ENCODE assay signal across 8 cellular contexts in genomic region chr10:58282615-58283014, GRCh38. TPM values are rescaled to one million over a fixed set of nuclear protein-coding genes. Genes with fewer than 3 reads are reported as not detected.
A peak's percentile ranks its signal among the peaks of the same experiment; 100 is the strongest.
DNase-seq lines count a peak whose midpoint lies in the region; ATAC-seq and TF ChIP-seq lines count a peak whose summit lies in the region.

No MANE protein-coding gene starts in this region.

- no peak overlapping the region for H3K4me3 Mint-ChIP-seq in osteocyte (ENCODE audit: unreplicated experiment)

- H3K9me2 ChIP-seq in hepatocyte (replicated peaks; ENCODE audit: insufficient read depth): no peaks in the 10 kb centered on the region

- H3K4me1 ChIP-seq in hepatocyte (ENCODE audit: insufficient read depth): no peaks in the 10 kb centered on the region

- no peaks in the 10 kb centered on the region for H3K27me3 ChIP-seq in hepatocyte

- H3K36me3 ChIP-seq in hepatocyte (replicated peaks; ENCODE audit: insufficient read depth, low read depth): no peaks in the 10 kb centered on the region

- H3K36me3 Mint-ChIP-seq in osteocyte (ENCODE audit: unreplicated experiment): peaks cover 25% of the 10 kb centered on the region

- DNase-seq in NOMO-1 (lab: John Stamatoyannopoulos, UW; ENCODE audit: unreplicated experiment in 2 of 2) (peak; percentile 74 to 95), fibroblast of pulmonary artery (ENCODE audit: low read depth) (peak; percentile 89), HPDE6-E6E7 (ENCODE audit: extremely low spot score) (no peak), posterior vena cava (ENCODE audit: low spot score) (no peak), hepatocyte (ENCODE audit: low spot score) (no peak), osteocyte (ENCODE audit: extremely low spot score, unreplicated experiment) (no peak)

- intact Hi-C loops in posterior vena cava (cut with DNase I): no loop called here

- no peaks in the 10 kb centered on the region for H3K27me3 Mint-ChIP-seq in osteocyte (ENCODE audit: unreplicated experiment)

- H3K9me3 ChIP-seq in hepatocyte (ENCODE audit: low read depth): no peaks in the 10 kb centered on the region

- TF ChIP-seq CTCF in fibroblast of pulmonary artery (IDR thresholded peaks at IDR 0.05; ENCODE audit: low read length, missing control alignments): no peak
- TF ChIP-seq CTCF in hepatocyte (IDR thresholded peaks at IDR 0.05; ENCODE audit: poor library complexity): no peak
- TF ChIP-seq CTCF in osteocyte (IDR thresholded peaks at IDR 0.05): no peak

- ATAC-seq in GM18858 (IDR thresholded peaks at IDR 0.05; ENCODE audit: unreplicated experiment) (peak; percentile 99), HG02571 (IDR thresholded peaks at IDR 0.05; ENCODE audit: unreplicated experiment) (peak; percentile 92)

- H3K4me3 ChIP-seq in fibroblast of pulmonary artery (replicated peaks; ENCODE audit: low read depth, low read length): peak overlapping the region; percentile 11
- H3K4me3 ChIP-seq in hepatocyte: no peak overlapping the region

- WGBS in hepatocyte (ENCODE audit: low lambda C conversion rate, missing lambda C conversion rate): 94% methylated on average over 3 of the region's 3 CpGs

- no peak overlapping the region for H3K4me2 ChIP-seq in hepatocyte

- H3K4me1 Mint-ChIP-seq in osteocyte (ENCODE audit: unreplicated experiment): peaks cover 10% of the 10 kb centered on the region

- H3K79me2 ChIP-seq in hepatocyte: peaks cover 12% of the 10 kb centered on the region

- no peak overlapping the region for H2AFZ ChIP-seq in hepatocyte

- H4K20me1 ChIP-seq in hepatocyte (ENCODE audit: insufficient read depth, poor library complexity, severe bottlenecking): no peaks in the 10 kb centered on the region

- no peak overlapping the region for H3K27ac ChIP-seq in hepatocyte

- H3K27ac Mint-ChIP-seq in osteocyte (ENCODE audit: unreplicated experiment): no peak overlapping the region

- H3K9me3 Mint-ChIP-seq in osteocyte (ENCODE audit: unreplicated experiment): no peaks in the 10 kb centered on the region

RNA-seq across cellular contexts. Expression of gene CISD1, which starts 13.7 kb away (rescaled TPM):
- 10 to 100 TPM; 38.4 to 47.5 TPM for total RNA-seq in posterior vena cava
- total RNA-seq in hepatocyte: 37.8 and 47.0 TPM in 2 replicates
- 94.4 and 95.9 TPM in 2 replicates for polyA plus RNA-seq in hepatocyte
- total RNA-seq in osteocyte: 29.9 and 30.5 TPM in 2 replicates

RNA-seq across cellular contexts. Expression of gene IPMK, which starts 14.9 kb away (rescaled TPM):
- 1 to 10 TPM; 5.0 to 5.4 TPM for total RNA-seq in posterior vena cava
- 15.1 and 17.5 TPM in 2 replicates for total RNA-seq in hepatocyte
- 2.9 and 3.5 TPM in 2 replicates for polyA plus RNA-seq in hepatocyte
- 5.3 and 5.9 TPM in 2 replicates for total RNA-seq in osteocyte

RNA-seq across cellular contexts. Expression of gene UBE2D1, which starts 52.2 kb away (rescaled TPM):
- 10 to 100 TPM; 13.0 to 21.3 TPM for total RNA-seq in posterior vena cava
- total RNA-seq in hepatocyte: 26.6 and 28.7 TPM in 2 replicates
- polyA plus RNA-seq in hepatocyte: 19.2 and 22.1 TPM in 2 replicates
- 16.4 and 18.3 TPM in 2 replicates for total RNA-seq in osteocyte

Comparison
In these comparisons a context has a peak if more than half of its experiments do, and no peak if none do; other contexts are left out.
1. DNase-seq: peak in NOMO-1 (2 of 2) and fibroblast of pulmonary artery (single experiment); none in HPDE6-E6E7 (single experiment), posterior vena cava (single experiment), hepatocyte (single experiment) and osteocyte (single experiment).